Comparison of ENCODE assay signal across 1 cellular context in genomic region chr1:107535091-107535490, GRCh38.
TF ChIP-seq lines count a peak whose summit lies in the region.

No MANE protein-coding gene starts in this region.

TF ChIP-seq in GM23338, 12 proteins besides CTCF, POLR2A, EP300 and RAD21 (continued from another document):
- no peak for TF ChIP-seq REST (IDR thresholded peaks at IDR 0.05; ENCODE audit: unreplicated experiment)
